In the genomic region with DNA sequence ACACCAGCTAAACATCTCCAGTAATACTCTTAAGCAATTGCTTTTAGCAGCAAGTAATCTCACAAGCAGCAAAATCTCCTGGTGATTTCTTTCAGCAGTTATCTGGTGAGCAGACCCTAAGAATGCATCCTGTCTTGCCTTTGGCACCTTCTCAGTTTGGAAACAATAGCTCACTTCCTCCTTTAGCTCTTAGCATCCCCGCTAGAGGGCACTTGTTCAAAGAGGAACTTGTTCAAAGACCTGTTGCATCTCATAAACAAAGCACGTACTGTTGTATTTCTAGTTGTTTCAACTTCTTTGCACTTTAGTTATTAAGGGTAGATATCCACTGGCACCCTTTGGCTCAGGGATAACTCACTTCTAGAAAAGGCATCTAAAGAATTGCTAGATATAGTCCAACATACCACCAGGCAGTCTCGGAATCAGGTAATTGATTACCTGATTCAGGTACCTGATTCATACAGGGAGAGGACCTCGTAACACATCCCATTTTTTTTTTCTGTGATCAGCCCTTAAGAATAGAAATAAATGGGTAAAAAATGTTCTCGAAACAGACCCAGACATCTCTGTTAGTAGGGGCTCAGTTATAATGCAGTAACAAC, we compare ENCODE assay signal across 8 cellular contexts.
DNase-seq lines count a peak whose midpoint lies in the region; ATAC-seq, FAIRE-seq and TF ChIP-seq lines count a peak whose summit lies in the region.

No MANE protein-coding gene starts in this region.

- H3K9me3 Mint-ChIP-seq in T-cell = peaks cover 4 to 15% (median 9%) of the 10 kb centered on the region in 3 donors

- ATAC-seq in A549 = peak; percentile 84 to 87
- peak in 3 of 4 experiments; percentile 56 to 74 (median 65) for ATAC-seq in T-cell (replicated peaks in 1 of 4)

- intact Hi-C loops in ovary (cut with DNase I) = no loop called here

- H3K4me2 ChIP-seq in A549 (peak overlapping the region; percentile 37; the same call in 1 of the 3 replicates), KMS-11 (no peak overlapping the region)

- no peak for TF ChIP-seq POLR2A in A549 (IDR thresholded peaks at IDR 0.05; ENCODE audit: low read length)
- TF ChIP-seq POLR2A in ovary (IDR thresholded peaks at IDR 0.05) = no peak

- no peak overlapping the region for H3K27ac Mint-ChIP-seq in T-cell

- DNase-seq in A549 (ENCODE audit: low read depth in 1 of 2, low spot score in 1 of 2) (peak; percentile 8 to 62), GM04503 (ENCODE audit: low read depth) (peak; percentile 21), H4 (ENCODE audit: low spot score) (peak; percentile 75), T-cell (peak in 24 of 34 experiments; percentile 3 to 54 (median 22)), epidermal melanocyte (ENCODE audit: insufficient read length, low spot score) (peak; percentile 16), mucosa of gallbladder (ENCODE audit: low spot score) (peak; percentile 53), ovary (no peak)

- H3K4me3 Mint-ChIP-seq in T-cell = no peak overlapping the region

- H3K9me3 ChIP-seq in A549 = no peaks in the 10 kb centered on the region
- no peaks in the 10 kb centered on the region for H3K9me3 ChIP-seq in ovary

- H3K4me3 ChIP-seq in A549 = no peak overlapping the region
- no peak overlapping the region for H3K4me3 ChIP-seq in KMS-11 (IDR thresholded peaks at IDR 0.05; ENCODE audit: insufficient read depth, low read depth, low read length)
- no peak overlapping the region for H3K4me3 ChIP-seq in ovary

- no peak for FAIRE-seq in A549 (lab: Jason Lieb, UNC)

- H3K4me1 ChIP-seq in A549 (no peaks in the 10 kb centered on the region), KMS-11 (ENCODE audit: low read depth, poor library complexity, severe bottlenecking) (no peaks in the 10 kb centered on the region), ovary (ENCODE audit: insufficient read depth) (no peaks in the 10 kb centered on the region)

- H3K9ac ChIP-seq in KMS-11 = no peak overlapping the region

- H3K36me3 ChIP-seq in KMS-11 (ENCODE audit: insufficient read depth) (no peaks in the 10 kb centered on the region), ovary (no peaks in the 10 kb centered on the region)

- H2AFZ ChIP-seq in KMS-11 (ENCODE audit: low read depth) = peak overlapping the region; percentile 4; the same call in 1 of the 2 replicates

- TF ChIP-seq EP300 in A549 (IDR thresholded peaks at IDR 0.05) (no peak), ovary (IDR thresholded peaks at IDR 0.05) (no peak)

- H3K27ac ChIP-seq in A549 (no peak overlapping the region), KMS-11 (no peak overlapping the region), ovary (no peak overlapping the region)

- TF ChIP-seq RAD21 in A549 (conservative IDR thresholded peaks at IDR 0.05 in 1 of 2, IDR thresholded peaks at IDR 0.05 in 1 of 2) = peak; percentile 56 to 57

- H3K27me3 ChIP-seq in KMS-11 (ENCODE audit: insufficient read depth, low read depth) (no peaks in the 10 kb centered on the region), ovary (no peaks in the 10 kb centered on the region)

- 24% methylated on average over 5 of the region's 5 CpGs for WGBS in A549 (ENCODE audit: missing lambda C conversion rate)
- 50 to 55% (median 50%) methylated on average over 5 of the region's 5 CpGs for WGBS in ovary, 3 donors

- H3K27me3 Mint-ChIP-seq in T-cell = peaks cover 23 to 28% of the 10 kb centered on the region in 2 donors

- POLR2A ChIA-PET in A549 (lab: Yijun Ruan, JAX) = no interaction called here
- POLR2A ChIA-PET in T-cell (lab: Charles Lee) = no interaction called here

- CTCF ChIA-PET in A549 (lab: Yijun Ruan, JAX) = interaction anchor here (0.5 to 2.4 kb wide), 9 partner anchors 22 to 273 kb away, joined by 3 to 28 read pairs (median 3); no protein-coding TSS in a partner anchor
- CTCF ChIA-PET in T-cell (lab: Charles Lee) = interaction anchor here (0.6 to 1.6 kb wide), 16 partner anchors 8 to 756 kb away, joined by 3 to 8 read pairs (median 3); no protein-coding TSS in a partner anchor

- H3K36me3 Mint-ChIP-seq in T-cell = no peaks in the 10 kb centered on the region

- H4K20me1 ChIP-seq in KMS-11 (ENCODE audit: insufficient read depth) = no peaks in the 10 kb centered on the region

- no peaks in the 10 kb centered on the region for H3K79me2 ChIP-seq in KMS-11 (ENCODE audit: insufficient read depth, low read depth)

- TF ChIP-seq CTCF in A549 (IDR thresholded peaks at IDR 0.05) = peak; percentile 60
- TF ChIP-seq CTCF in KMS-11 (conservative IDR thresholded peaks at IDR 0.05; ENCODE audit: low read depth, low read length) = peak; percentile 76
- TF ChIP-seq CTCF in ovary (IDR thresholded peaks at IDR 0.05) = no peak

- H3K4me1 Mint-ChIP-seq in T-cell = peaks cover 0 to 2% (median 0%) of the 10 kb centered on the region in 3 donors

TF ChIP-seq in A549, 52 proteins besides CTCF, POLR2A, EP300 and RAD21:
- TF ChIP-seq HOXB13 (CRISPR knock-in tag; IDR thresholded peaks at IDR 0.05; ENCODE audit: low read depth) = no peak
- no peak for TF ChIP-seq JUNB (IDR thresholded peaks at IDR 0.05)
- no peak for TF ChIP-seq NFE2L2 (conservative IDR thresholded peaks at IDR 0.05; ENCODE audit: low read length)
- TF ChIP-seq, protein P1, sequence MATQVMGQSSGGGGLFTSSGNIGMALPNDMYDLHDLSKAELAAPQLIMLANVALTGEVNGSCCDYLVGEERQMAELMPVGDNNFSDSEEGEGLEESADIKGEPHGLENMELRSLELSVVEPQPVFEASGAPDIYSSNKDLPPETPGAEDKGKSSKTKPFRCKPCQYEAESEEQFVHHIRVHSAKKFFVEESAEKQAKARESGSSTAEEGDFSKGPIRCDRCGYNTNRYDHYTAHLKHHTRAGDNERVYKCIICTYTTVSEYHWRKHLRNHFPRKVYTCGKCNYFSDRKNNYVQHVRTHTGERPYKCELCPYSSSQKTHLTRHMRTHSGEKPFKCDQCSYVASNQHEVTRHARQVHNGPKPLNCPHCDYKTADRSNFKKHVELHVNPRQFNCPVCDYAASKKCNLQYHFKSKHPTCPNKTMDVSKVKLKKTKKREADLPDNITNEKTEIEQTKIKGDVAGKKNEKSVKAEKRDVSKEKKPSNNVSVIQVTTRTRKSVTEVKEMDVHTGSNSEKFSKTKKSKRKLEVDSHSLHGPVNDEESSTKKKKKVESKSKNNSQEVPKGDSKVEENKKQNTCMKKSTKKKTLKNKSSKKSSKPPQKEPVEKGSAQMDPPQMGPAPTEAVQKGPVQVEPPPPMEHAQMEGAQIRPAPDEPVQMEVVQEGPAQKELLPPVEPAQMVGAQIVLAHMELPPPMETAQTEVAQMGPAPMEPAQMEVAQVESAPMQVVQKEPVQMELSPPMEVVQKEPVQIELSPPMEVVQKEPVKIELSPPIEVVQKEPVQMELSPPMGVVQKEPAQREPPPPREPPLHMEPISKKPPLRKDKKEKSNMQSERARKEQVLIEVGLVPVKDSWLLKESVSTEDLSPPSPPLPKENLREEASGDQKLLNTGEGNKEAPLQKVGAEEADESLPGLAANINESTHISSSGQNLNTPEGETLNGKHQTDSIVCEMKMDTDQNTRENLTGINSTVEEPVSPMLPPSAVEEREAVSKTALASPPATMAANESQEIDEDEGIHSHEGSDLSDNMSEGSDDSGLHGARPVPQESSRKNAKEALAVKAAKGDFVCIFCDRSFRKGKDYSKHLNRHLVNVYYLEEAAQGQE (IDR thresholded peaks at IDR 0.05) = no peak
- peak; percentile 49; the same call in 2 of the 3 replicates for TF ChIP-seq SMC3 (IDR thresholded peaks at IDR 0.05)
TF ChIP-seq in A549: peak in this region for 1.

Comparison
In these comparisons a context has a peak if more than half of its experiments do, and no peak if none do; other contexts are left out.
1. DNase-seq: peak in A549 (2 of 2), GM04503 (single experiment), H4 (single experiment), T-cell (24 of 34), epidermal melanocyte (single experiment) and mucosa of gallbladder (single experiment); none in ovary (0 of 5).
2. CTCF ChIP-seq: peak in A549 (single experiment) and KMS-11 (single experiment); none in ovary (0 of 3).